22 cellular contexts compared by ENCODE assay signal in genomic region chr4:148438047-148438446, GRCh38.
"Had no signal": no experiment of that assay in that cellular context is flagged by ENCODE, and none has a peak within 500 bp of the region (broad histone marks: within the 10 kb centered on the region; RNA-seq: fewer than 3 reads in every experiment).

No MANE protein-coding gene starts in this region.

- DNase-seq: activated CD4-positive, alpha-beta T cell treated with anti-CD3 and anti-CD28 coated beads for 36 hours; activated CD4-positive, alpha-beta T cell treated with anti-CD3 and anti-CD28 coated beads, Interleukin-2, amount 50 U/mL, for 4 hours; activated CD8-positive, alpha-beta memory T cell treated with anti-CD3 and anti-CD28 coated beads for 24 hours; activated CD8-positive, alpha-beta memory T cell treated with anti-CD3 and anti-CD28 coated beads, Interleukin-2, amount 50 U/mL, for 4 hours; activated naive CD4-positive, alpha-beta T cell treated with Interleukin-2 at 50 U/mL for 16 hours; activated T-cell treated with anti-CD3 and anti-CD28 coated beads, Interleukin-2, amount 50 U/mL, for 24 hours; amygdala; effector CD4-positive, alpha-beta T cell; hippocampal formation; left ventricle myocardium superior; mammary epithelial cell; midbrain; occipital lobe; stimulated activated CD4-positive, alpha-beta T cell treated with anti-CD3 and anti-CD28 coated beads, Interleukin-4, amount 100 ng/mL, for 24 hours; stimulated activated naive CD4-positive, alpha-beta T cell treated with Interleukin-2 at 50 U/mL for 16 hours; T-helper 9 cell; upper lobe of left lung had no signal

- H3K27ac ChIP-seq: thoracic aorta had no signal

- H3K27ac Mint-ChIP-seq: activated CD4-positive, alpha-beta T cell treated with anti-CD3 and anti-CD28 coated beads for 36 hours; activated T-cell treated with anti-CD3 and anti-CD28 coated beads, Interleukin-2, amount 50 U/mL, for 24 hours; activated T-helper 2 cell treated with anti-CD3 and anti-CD28 coated beads, Interferon-gamma antibody, Interleukin-2, Interleukin-4, amounts not matched to agents 10 μg/mL and 5 μg/mL and 100 μg/mL, durations not matched to agents 14 hours and 24 hours and 36 hours; dendritic cell treated with granulocyte-macrophage colony-stimulating factor and Interleukin-4, amounts not matched to agents 40 ng/mL and 50 ng/mL, for 4 days; WTC11 had no signal

- H3K36me3 ChIP-seq: thoracic aorta, upper lobe of left lung had no signal

- H3K27me3 ChIP-seq: upper lobe of left lung had no signal

- H3K9me3 ChIP-seq: thoracic aorta, upper lobe of left lung had no signal

- ATAC-seq: activated CD4-positive, alpha-beta T cell treated with anti-CD3 and anti-CD28 coated beads for 36 hours; esophagus mucosa; left ventricle myocardium superior; WTC11 had no signal

- H3K36me3 Mint-ChIP-seq: WTC11 had no signal

- H3K4me3 Mint-ChIP-seq: activated CD4-positive, alpha-beta T cell treated with anti-CD3 and anti-CD28 coated beads for 36 hours; activated T-cell treated with anti-CD3 and anti-CD28 coated beads, Interleukin-2, amount 50 U/mL, for 24 hours; dendritic cell treated with granulocyte-macrophage colony-stimulating factor and Interleukin-4, amounts not matched to agents 40 ng/mL and 50 ng/mL, for 4 days; WTC11 had no signal

- H3K4me3 ChIP-seq: thoracic aorta, upper lobe of left lung had no signal

- H3K9me3 Mint-ChIP-seq: activated T-cell treated with anti-CD3 and anti-CD28 coated beads, Interleukin-2, amount 50 U/mL, for 24 hours; activated T-helper 2 cell treated with anti-CD3 and anti-CD28 coated beads, Interferon-gamma antibody, Interleukin-2, Interleukin-4, amounts not matched to agents 10 μg/mL and 5 μg/mL and 100 μg/mL, durations not matched to agents 14 hours and 24 hours and 36 hours; dendritic cell treated with granulocyte-macrophage colony-stimulating factor and Interleukin-4, amounts not matched to agents 40 ng/mL and 50 ng/mL, for 4 days; WTC11 had no signal

- H3K27me3 Mint-ChIP-seq: activated CD4-positive, alpha-beta T cell treated with anti-CD3 and anti-CD28 coated beads for 36 hours; activated T-cell treated with anti-CD3 and anti-CD28 coated beads, Interleukin-2, amount 50 U/mL, for 24 hours had no signal
